ENCODE assay signal across 20 cellular contexts in the genomic region with DNA sequence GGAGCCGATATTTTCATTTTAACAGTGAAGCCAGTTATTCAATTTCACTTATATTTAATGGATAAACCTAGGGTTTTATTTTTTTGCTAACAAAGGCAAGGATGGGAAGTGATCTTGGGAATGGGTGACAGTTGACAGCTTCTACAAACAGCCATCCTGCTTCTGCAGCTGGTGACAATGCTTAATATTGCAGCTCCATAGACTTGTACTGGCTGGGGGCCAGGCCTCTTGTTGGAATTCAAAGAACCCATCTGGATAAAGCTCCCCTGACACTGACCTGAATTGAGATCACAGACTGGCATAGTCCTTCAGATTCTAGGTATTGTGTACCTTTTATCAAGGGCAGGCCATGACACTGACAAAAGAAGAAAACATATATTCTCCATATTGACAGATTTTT.
DNase-seq lines count a peak whose midpoint lies in the region; ATAC-seq and TF ChIP-seq lines count a peak whose summit lies in the region.
"Had no signal": no experiment of that assay in that cellular context is flagged by ENCODE, and none has a peak within 500 bp of the region (broad histone marks: within the 10 kb centered on the region; RNA-seq: fewer than 3 reads in every experiment).

No MANE protein-coding gene starts in this region.

- no peak overlapping the region for H3K27ac Mint-ChIP-seq in activated T-helper 17 cell treated with anti-CD3 and anti-CD28 coated beads, Interleukin-2, amount 50 U/mL, for 72 hours
- H3K27ac Mint-ChIP-seq: activated CD4-positive, alpha-beta memory T cell treated with anti-CD3 and anti-CD28 coated beads for 36 hours; activated naive CD8-positive, alpha-beta T cell; CD8-positive, alpha-beta memory T cell; dendritic cell treated with granulocyte-macrophage colony-stimulating factor and Interleukin-4, amounts not matched to agents 40 ng/mL and 50 ng/mL, for 4 days; T-cell had no signal

- in situ Hi-C loops in G401 (cut with HindIII; ENCODE audit: low sequenced_read_pairs), result no loop called here

- WGBS in spleen, 5 donors, result 82 to 93% (median 90%) methylated on average over 1 of the region's 1 CpG

- H3K4me1 Mint-ChIP-seq in activated T-helper 17 cell treated with anti-CD3 and anti-CD28 coated beads, Interleukin-2, amount 50 U/mL, for 72 hours, result no peaks in the 10 kb centered on the region
- H3K4me1 Mint-ChIP-seq: CD8-positive, alpha-beta memory T cell; T-cell had no signal

- peaks cover 21% of the 10 kb centered on the region for H3K9me3 Mint-ChIP-seq in activated T-helper 17 cell treated with anti-CD3 and anti-CD28 coated beads, Interleukin-2, amount 50 U/mL, for 72 hours
- H3K9me3 Mint-ChIP-seq: dendritic cell treated with granulocyte-macrophage colony-stimulating factor and Interleukin-4, amounts not matched to agents 40 ng/mL and 50 ng/mL, for 4 days had no signal

- no peaks in the 10 kb centered on the region for H3K36me3 ChIP-seq in spleen
- H3K36me3 ChIP-seq: breast epithelium, left lung had no signal

- no peak for ATAC-seq in activated T-helper 17 cell treated with anti-CD3 and anti-CD28 coated beads, Interleukin-2, amount 50 U/mL, for 72 hours (replicated peaks)
- ATAC-seq: activated T-cell treated with anti-CD3 and anti-CD28 coated beads, Interleukin-2, amount 50 U/mL, for 4 hours; left lung; T-cell had no signal

- H3K4me3 Mint-ChIP-seq in activated T-helper 17 cell treated with anti-CD3 and anti-CD28 coated beads, Interleukin-2, amount 50 U/mL, for 72 hours, result no peak overlapping the region
- H3K4me3 Mint-ChIP-seq: activated CD4-positive, alpha-beta memory T cell treated with anti-CD3 and anti-CD28 coated beads for 36 hours; activated naive CD8-positive, alpha-beta T cell; activated T-cell treated with anti-CD3 and anti-CD28 coated beads, Interleukin-2, amount 50 U/mL, for 4 hours; CD8-positive, alpha-beta memory T cell; dendritic cell treated with granulocyte-macrophage colony-stimulating factor and Interleukin-4, amounts not matched to agents 40 ng/mL and 50 ng/mL, for 4 days; T-cell had no signal

- no peaks in the 10 kb centered on the region for H3K36me3 Mint-ChIP-seq in activated T-helper 17 cell treated with anti-CD3 and anti-CD28 coated beads, Interleukin-2, amount 50 U/mL, for 72 hours (ENCODE audit: low read depth)
- H3K36me3 Mint-ChIP-seq: activated CD4-positive, alpha-beta memory T cell treated with anti-CD3 and anti-CD28 coated beads for 36 hours; activated naive CD8-positive, alpha-beta T cell; CD8-positive, alpha-beta memory T cell; T-cell had no signal

- H3K4me3 ChIP-seq in spleen, result no peak overlapping the region
- H3K4me3 ChIP-seq: breast epithelium, left lung had no signal

- H3K27ac ChIP-seq in spleen, result no peak overlapping the region
- H3K27ac ChIP-seq: breast epithelium, left lung, VCaP had no signal

- H3K9me3 ChIP-seq in spleen, result peaks cover 0 to 17% (median 6%) of the 10 kb centered on the region in 8 donors
- H3K9me3 ChIP-seq: breast epithelium, left lung had no signal

- intact Hi-C loops in spleen (cut with DNase I; ENCODE audit: low total_unique reads), result no loop called here

- TF ChIP-seq CTCF in spleen (IDR thresholded peaks at IDR 0.05 in 8 of 11, conservative IDR thresholded peaks at IDR 0.05 in 3 of 11), result no peak

- no peaks in the 10 kb centered on the region for H3K27me3 ChIP-seq in spleen (replicated peaks in 1 of 7)
- H3K27me3 ChIP-seq: breast epithelium, left lung had no signal

- peak; percentile 15 for DNase-seq in Ammon's horn (ENCODE audit: low spot score)
- DNase-seq in G401 (ENCODE audit: low spot score), result peak; percentile 6
- peak; percentile 42 for DNase-seq in NCI-H2107 (lab: John Stamatoyannopoulos, UW)
- DNase-seq in NCI-H82 (lab: John Stamatoyannopoulos, UW), result peak; percentile 66
- no peak for DNase-seq in midbrain (lab: John Stamatoyannopoulos, UW)
- DNase-seq in activated effector memory CD4-positive, alpha-beta T cell treated with Interleukin-2 at 50 U/mL for 16 hours, result no peak
- no peak for DNase-seq in spleen
- DNase-seq: activated CD4-positive, alpha-beta memory T cell treated with anti-CD3 and anti-CD28 coated beads for 36 hours; activated T-cell treated with anti-CD3 and anti-CD28 coated beads, Interleukin-2, amount 50 U/mL, for 4 hours; CD8-positive, alpha-beta memory T cell; erythroblast; left lung; NK-92 treated with Interleukin-12 subunit alpha and Interleukin-12 subunit beta, amount 100 ng/mL, for 24 hours; stimulated activated CD4-positive, alpha-beta T cell treated with anti-CD3 and anti-CD28 coated beads, Interleukin-4, amount 100 ng/mL, for 24 hours; T-cell had no signal

- TF ChIP-seq POLR2A in spleen (IDR thresholded peaks at IDR 0.05), result no peak

- H3K4me1 ChIP-seq in spleen, result no peaks in the 10 kb centered on the region
- H3K4me1 ChIP-seq: breast epithelium, left lung had no signal

- H3K27me3 Mint-ChIP-seq in activated T-helper 17 cell treated with anti-CD3 and anti-CD28 coated beads, Interleukin-2, amount 50 U/mL, for 72 hours, result no peaks in the 10 kb centered on the region
- H3K27me3 Mint-ChIP-seq: activated CD4-positive, alpha-beta memory T cell treated with anti-CD3 and anti-CD28 coated beads for 36 hours; activated naive CD8-positive, alpha-beta T cell; CD8-positive, alpha-beta memory T cell; dendritic cell treated with granulocyte-macrophage colony-stimulating factor and Interleukin-4, amounts not matched to agents 40 ng/mL and 50 ng/mL, for 4 days; T-cell had no signal

Comparison
In these comparisons a context has a peak if more than half of its experiments do, and no peak if none do; other contexts are left out.
1. DNase-seq: peak in Ammon's horn (single experiment), G401 (single experiment), NCI-H2107 (single experiment) and NCI-H82 (single experiment); none in midbrain (single experiment), activated effector memory CD4-positive, alpha-beta T cell treated with Interleukin-2 at 50 U/mL for 16 hours (single experiment) and spleen (single experiment).